13 cellular contexts compared by ENCODE assay signal in the genomic region with DNA sequence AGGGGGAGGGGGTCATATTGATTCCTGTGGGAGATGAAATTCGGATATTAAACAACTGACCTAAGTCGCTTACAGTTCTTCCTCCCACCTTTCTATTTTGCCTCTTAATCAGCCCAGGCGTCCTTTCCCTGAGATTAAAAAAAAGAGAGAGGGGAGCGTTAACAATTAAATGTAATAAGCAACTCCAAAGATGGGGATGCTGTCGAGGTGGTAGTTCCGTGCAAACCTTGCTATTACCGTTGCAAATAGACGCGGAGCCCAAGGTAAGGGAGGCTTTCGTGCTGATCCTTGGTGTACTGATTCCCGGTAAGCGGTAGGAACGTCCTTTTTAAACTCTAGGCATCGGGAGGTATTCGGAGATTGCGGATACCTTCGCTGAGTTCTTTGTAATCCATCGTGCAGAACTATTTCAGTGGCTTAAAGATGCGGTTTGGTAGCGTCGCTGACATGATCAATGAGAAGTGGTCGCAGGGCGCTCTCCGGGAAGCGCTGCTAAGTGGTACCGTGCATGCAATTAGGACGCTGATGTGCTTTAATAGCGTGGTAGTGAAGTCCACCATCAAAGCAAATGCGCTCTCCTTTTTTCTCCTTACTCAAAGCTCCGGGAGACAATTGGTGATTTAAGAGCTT. TPM values are rescaled to one million over a fixed set of nuclear protein-coding genes. Genes with fewer than 3 reads are reported as not detected.
DNase-seq lines count a peak whose midpoint lies in the region; ATAC-seq, FAIRE-seq and TF ChIP-seq lines count a peak whose summit lies in the region.
"Had no signal": no experiment of that assay in that cellular context is flagged by ENCODE, and none has a peak within 500 bp of the region (broad histone marks: within the 10 kb centered on the region; RNA-seq: fewer than 3 reads in every experiment).

No MANE protein-coding gene starts in this region.

- 90% methylated on average over 30 of the region's 30 CpGs for whole genome bisulfite sequencing in A549 (ENCODE audit: missing lambda C conversion rate)

- H3K27me3 ChIP-seq in GM23338 (ENCODE audit: insufficient read depth) (peaks cover 72% of the 10 kb centered on the region), Peyer's patch (peaks cover 0 to 44% of the 10 kb centered on the region in 2 donors)

- H3K36me3 Mint-ChIP-seq in GM23338 (ENCODE audit: low read depth) = peaks cover 14% of the 10 kb centered on the region

- H3K9me3 ChIP-seq in A549 (no peaks in the 10 kb centered on the region), Peyer's patch (no peaks in the 10 kb centered on the region)
- H3K9me3 ChIP-seq: Caco-2 had no signal

- H2AFZ ChIP-seq in GM23338 = no peak overlapping the region

- H3K4me1 Mint-ChIP-seq in GM23338 = peaks cover 42% of the 10 kb centered on the region

- H3K4me3 Mint-ChIP-seq in GM23338 = peak overlapping the region; percentile 95

- H3K4me1 ChIP-seq in A549 (peaks cover 16% of the 10 kb centered on the region; the same call in 2 of the 3 replicates), GM23338 (ENCODE audit: insufficient read depth) (peaks cover 53% of the 10 kb centered on the region), Peyer's patch (peaks cover 0 to 38% (median 0%) of the 10 kb centered on the region in 4 donors)
- H3K4me1 ChIP-seq: Caco-2 had no signal

- H4K20me1 ChIP-seq in GM23338 (replicated peaks; ENCODE audit: insufficient read depth) = peaks cover 18% of the 10 kb centered on the region

- H3K4me3 ChIP-seq in A549 (no peak overlapping the region), GM23338 (peak overlapping the region; percentile 88), WI38 (ENCODE audit: low read depth, low read length) (peak overlapping the region; percentile 64), Peyer's patch (no peak overlapping the region)

- H3K9me2 ChIP-seq in GM23338 (ENCODE audit: insufficient read depth) = no peaks in the 10 kb centered on the region

- no peak for DNase-seq in A549 (ENCODE audit: low read depth in 1 of 2, low spot score in 1 of 2)
- DNase-seq in GM23338 (ENCODE audit: low spot score) = peak; percentile 48
- peak; percentile 68 for DNase-seq in islet precursor cell
- DNase-seq in activated gamma-delta T cell (lab: John Stamatoyannopoulos, UW) = no peak
- DNase-seq in Peyer's patch = no peak
- DNase-seq: activated naive CD4-positive, alpha-beta T cell treated with Interleukin-2 at 50 U/mL for 16 hours; Caco-2; stimulated activated CD4-positive, alpha-beta T cell treated with anti-CD3 and anti-CD28 coated beads, Interleukin-4, amount 100 ng/mL, for 24 hours had no signal

- no peaks in the 10 kb centered on the region for H3K36me3 ChIP-seq in GM23338 (ENCODE audit: insufficient read depth)
- no peaks in the 10 kb centered on the region for H3K36me3 ChIP-seq in Peyer's patch

- TF ChIP-seq CTCF in A549 (IDR thresholded peaks at IDR 0.05) = no peak
- TF ChIP-seq CTCF in GM23338 (conservative IDR thresholded peaks at IDR 0.05; ENCODE audit: low read depth in 2 of 2) = no peak
- no peak for TF ChIP-seq CTCF in WI38 (IDR thresholded peaks at IDR 0.05; ENCODE audit: low read depth, low read length)
- no peak for TF ChIP-seq CTCF in Peyer's patch (IDR thresholded peaks at IDR 0.05)

- no peaks in the 10 kb centered on the region for H3K79me2 ChIP-seq in GM23338 (replicated peaks; ENCODE audit: insufficient read depth)

- CTCF ChIA-PET in A549 (lab: Yijun Ruan, JAX) = no interaction called here

- no peak for TF ChIP-seq EP300 in A549 (IDR thresholded peaks at IDR 0.05)

- no peak overlapping the region for H3K27ac Mint-ChIP-seq in GM23338

- H3K4me2 ChIP-seq in A549 = peak overlapping the region; percentile 95; the same call in 1 of the 3 replicates
- H3K4me2 ChIP-seq in GM23338 = peak overlapping the region; percentile 99

- peaks cover 69% of the 10 kb centered on the region for H3K27me3 Mint-ChIP-seq in GM23338 (ENCODE audit: insufficient read depth, low read depth, poor library complexity)

- no peaks in the 10 kb centered on the region for H3F3A ChIP-seq in GM23338 (replicated peaks; ENCODE audit: low read depth)

- H3K9me3 Mint-ChIP-seq in GM23338 = peaks cover 16% of the 10 kb centered on the region

- POLR2A ChIA-PET in A549 (lab: Yijun Ruan, JAX) = no interaction called here

- ATAC-seq in A549 (no peak), GM23338 (no peak), GM18870 (IDR thresholded peaks at IDR 0.05; ENCODE audit: unreplicated experiment) (no peak), GM18498 (IDR thresholded peaks at IDR 0.05; ENCODE audit: unreplicated experiment) (no peak)
- ATAC-seq: HCT116 had no signal

- no peak for TF ChIP-seq RAD21 in A549 (conservative IDR thresholded peaks at IDR 0.05 in 1 of 2, IDR thresholded peaks at IDR 0.05 in 1 of 2)

- H3K27ac ChIP-seq in A549 (no peak overlapping the region), GM23338 (ENCODE audit: low read depth) (no peak overlapping the region), Peyer's patch (no peak overlapping the region)

- TF ChIP-seq POLR2A in A549 (IDR thresholded peaks at IDR 0.05; ENCODE audit: low read length) (no peak), Peyer's patch (IDR thresholded peaks at IDR 0.05) (no peak)

- FAIRE-seq in A549 (lab: Jason Lieb, UNC) = no peak
- FAIRE-seq: TTC549 had no signal

TF ChIP-seq in A549, 52 proteins besides CTCF, POLR2A, EP300 and RAD21:
- TF ChIP-seq KDM5A (IDR thresholded peaks at IDR 0.05) (no peak), ZSCAN20 (CRISPR knock-in tag; IDR thresholded peaks at IDR 0.05) (no peak)

TF ChIP-seq in GM23338, 12 proteins besides CTCF, POLR2A, EP300 and RAD21 (continues in another document):
- peak; percentile 87 for TF ChIP-seq EZH2 (IDR thresholded peaks at IDR 0.05; ENCODE audit: low read depth, unreplicated experiment)
- TF ChIP-seq ZNF114 (CRISPR knock-in tag; IDR thresholded peaks at IDR 0.05) = no peak
- TF ChIP-seq, protein P1, sequence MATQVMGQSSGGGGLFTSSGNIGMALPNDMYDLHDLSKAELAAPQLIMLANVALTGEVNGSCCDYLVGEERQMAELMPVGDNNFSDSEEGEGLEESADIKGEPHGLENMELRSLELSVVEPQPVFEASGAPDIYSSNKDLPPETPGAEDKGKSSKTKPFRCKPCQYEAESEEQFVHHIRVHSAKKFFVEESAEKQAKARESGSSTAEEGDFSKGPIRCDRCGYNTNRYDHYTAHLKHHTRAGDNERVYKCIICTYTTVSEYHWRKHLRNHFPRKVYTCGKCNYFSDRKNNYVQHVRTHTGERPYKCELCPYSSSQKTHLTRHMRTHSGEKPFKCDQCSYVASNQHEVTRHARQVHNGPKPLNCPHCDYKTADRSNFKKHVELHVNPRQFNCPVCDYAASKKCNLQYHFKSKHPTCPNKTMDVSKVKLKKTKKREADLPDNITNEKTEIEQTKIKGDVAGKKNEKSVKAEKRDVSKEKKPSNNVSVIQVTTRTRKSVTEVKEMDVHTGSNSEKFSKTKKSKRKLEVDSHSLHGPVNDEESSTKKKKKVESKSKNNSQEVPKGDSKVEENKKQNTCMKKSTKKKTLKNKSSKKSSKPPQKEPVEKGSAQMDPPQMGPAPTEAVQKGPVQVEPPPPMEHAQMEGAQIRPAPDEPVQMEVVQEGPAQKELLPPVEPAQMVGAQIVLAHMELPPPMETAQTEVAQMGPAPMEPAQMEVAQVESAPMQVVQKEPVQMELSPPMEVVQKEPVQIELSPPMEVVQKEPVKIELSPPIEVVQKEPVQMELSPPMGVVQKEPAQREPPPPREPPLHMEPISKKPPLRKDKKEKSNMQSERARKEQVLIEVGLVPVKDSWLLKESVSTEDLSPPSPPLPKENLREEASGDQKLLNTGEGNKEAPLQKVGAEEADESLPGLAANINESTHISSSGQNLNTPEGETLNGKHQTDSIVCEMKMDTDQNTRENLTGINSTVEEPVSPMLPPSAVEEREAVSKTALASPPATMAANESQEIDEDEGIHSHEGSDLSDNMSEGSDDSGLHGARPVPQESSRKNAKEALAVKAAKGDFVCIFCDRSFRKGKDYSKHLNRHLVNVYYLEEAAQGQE (IDR thresholded peaks at IDR 0.05; ENCODE audit: unreplicated experiment) = no peak
- TF ChIP-seq NANOG (IDR thresholded peaks at IDR 0.05; ENCODE audit: borderline replicate concordance) = peak; percentile 47; the same call in 1 of the 2 replicates

RNA-seq across cellular contexts. Expression of gene SLITRK5, which starts 3.1 kb away (rescaled TPM):
- polyA plus RNA-seq in A549 (2011; rRNA removed) (0.22 and 0.30 TPM in 2 replicates), A549 (2017; fragmentation: RNase III; extraction: RNeasy Plus Mini Kit Qiagen cat#74134 plus additional on column Dnase treatment) (0.26 to 0.34 TPM (median 0.28 TPM) in 3 replicates), GM23338 (2016; fragmentation: Nextera tagmentation; extraction: Ambion mirVana) (0.42 and 0.50 TPM in 2 replicates)
- 0.15 and 0.19 TPM in 2 replicates for polyA plus RNA-seq in A549 (2012; cell fraction: cytosol; rRNA removed)
- polyA plus RNA-seq in A549 (2012; cell fraction: nucleus; rRNA removed) = 0.23 and 0.30 TPM in 2 replicates
- 0.29 and 0.39 TPM in 2 replicates for polyA minus RNA-seq in A549 (2011; rRNA and poly(A)+ RNA removed)
- total RNA-seq in GM23338 (2014; rRNA removed; shearing (Covaris generic)) = 1.5 and 1.6 TPM in 2 replicates
- total RNA-seq in Peyer's patch = under 1 TPM in 1 of 4 donors, not detected in 3; 0.09 TPM
- total RNA-seq: Caco-2 had no signal

Comparison
In these comparisons a context has a peak if more than half of its experiments do, and no peak if none do; other contexts are left out.
1. DNase-seq: peak in GM23338 (single experiment) and islet precursor cell (single experiment); none in A549 (0 of 2), activated gamma-delta T cell (single experiment) and Peyer's patch (0 of 3).
2. H3K4me3 ChIP-seq: peak in GM23338 (single experiment) and WI38 (single experiment); none in A549 (single experiment) and Peyer's patch (0 of 4).